Comparison of ENCODE assay signal across 21 cellular contexts in the genomic region with DNA sequence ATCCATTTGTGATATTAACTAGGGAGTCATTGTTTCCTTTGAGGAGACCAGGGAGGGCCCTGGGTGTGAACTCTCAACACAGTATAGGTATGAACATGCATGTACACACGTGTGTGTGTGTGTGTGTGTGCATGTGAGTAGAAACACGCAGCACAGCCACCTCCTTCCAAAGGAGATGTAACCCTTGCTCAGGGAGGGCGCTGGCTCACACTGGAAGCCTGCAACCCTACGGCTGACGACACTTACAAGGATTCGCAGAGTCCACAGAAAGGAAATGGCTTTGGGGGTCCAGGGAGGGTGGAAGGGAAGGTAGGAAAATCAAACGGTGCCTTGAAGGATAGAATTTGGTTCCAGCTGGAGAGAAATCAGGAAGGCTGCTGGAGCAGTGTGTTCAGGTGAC. TPM values are rescaled to one million over a fixed set of nuclear protein-coding genes. Genes with fewer than 3 reads are reported as not detected.
DNase-seq lines count a peak whose midpoint lies in the region; ATAC-seq, FAIRE-seq and TF ChIP-seq lines count a peak whose summit lies in the region.
"Had no signal": no experiment of that assay in that cellular context is flagged by ENCODE, and none has a peak within 500 bp of the region (broad histone marks: within the 10 kb centered on the region; RNA-seq: fewer than 3 reads in every experiment).

No MANE protein-coding gene starts in this region.

- H3K4me3 Mint-ChIP-seq in progenitor cell of endocrine pancreas (ENCODE audit: low read depth) (no peak overlapping the region), WTC11 (no peak overlapping the region)
- H3K4me3 Mint-ChIP-seq: CD14-positive monocyte; CD8-positive, alpha-beta T cell; H9 had no signal

- H3K36me3 Mint-ChIP-seq in progenitor cell of endocrine pancreas (ENCODE audit: insufficient read depth) (peaks cover 11% of the 10 kb centered on the region), WTC11 (peaks cover 76% of the 10 kb centered on the region)
- H3K36me3 Mint-ChIP-seq: CD8-positive, alpha-beta T cell had no signal

- no peak for TF ChIP-seq EP300 in K562 (IDR thresholded peaks at IDR 0.05; ENCODE audit: low read length)

- H3K4me1 Mint-ChIP-seq in progenitor cell of endocrine pancreas (ENCODE audit: low read depth) (peaks cover 10% of the 10 kb centered on the region), WTC11 (no peaks in the 10 kb centered on the region)
- H3K4me1 Mint-ChIP-seq: CD14-positive monocyte had no signal

- H3K4me3 ChIP-seq in K562 = no peak overlapping the region
- H3K4me3 ChIP-seq: A549 had no signal

- H3K79me2 ChIP-seq in K562 (ENCODE audit: control insufficient read depth, insufficient read depth, low read length) = no peaks in the 10 kb centered on the region

- POLR2A ChIA-PET in K562 (lab: Yijun Ruan, JAX) = no interaction called here
- POLR2A ChIA-PET in WTC11 (lab: Charles Lee) = no interaction called here

- ATAC-seq in left cardiac atrium = no peak
- ATAC-seq in K562 = no peak
- ATAC-seq in WTC11 = no peak
- ATAC-seq: A549; CD8-positive, alpha-beta T cell had no signal

- peak; percentile 39 for DNase-seq in cardiac septum (ENCODE audit: low spot score)
- DNase-seq in left cardiac atrium = no peak
- no peak for DNase-seq in K562 (ENCODE audit: extremely low read depth in 1 of 4, low spot score in 3 of 4)
- no peak for DNase-seq in progenitor cell of endocrine pancreas (ENCODE audit: low spot score, unreplicated experiment)
- DNase-seq in Kasumi-1 (lab: John Stamatoyannopoulos, UW) = no peak
- DNase-seq in WTC11 (ENCODE audit: low spot score) = no peak
- no peak for DNase-seq in HK-2 (ENCODE audit: unreplicated experiment)
- DNase-seq: BE2C; CD8-positive, alpha-beta T cell; COR-L47; DMS153; DMS79 treated with DMSO at 0.1 percent for 48 hours; EL; GOT3; H9 had no signal

- H3K9me1 ChIP-seq in K562 (ENCODE audit: control insufficient read depth, insufficient read depth, low read length) = peaks cover 5% of the 10 kb centered on the region

- H3K9me3 Mint-ChIP-seq in progenitor cell of endocrine pancreas (ENCODE audit: low read depth) (no peaks in the 10 kb centered on the region), WTC11 (no peaks in the 10 kb centered on the region)
- H3K9me3 Mint-ChIP-seq: CD14-positive monocyte; CD8-positive, alpha-beta T cell; H9 had no signal

- TF ChIP-seq RAD21 in K562 (CRISPR knock-in tag; conservative IDR thresholded peaks at IDR 0.05 in 1 of 2, IDR thresholded peaks at IDR 0.05 in 1 of 2) = no peak

- no TSS peak for BruUV-seq in K562 (replicated peaks; lab: Mats Ljungman, UMichigan)

- no peaks in the 10 kb centered on the region for H3K27me3 ChIP-seq in K562 (ENCODE audit: control insufficient read depth in 2 of 2, insufficient read depth in 2 of 2, low read length in 2 of 2)
- H3K27me3 ChIP-seq: BE2C had no signal

- 84% methylated on average over 7 of the region's 7 CpGs for WGBS in K562 (ENCODE audit: insufficient coverage, low coverage, missing lambda C conversion rate)

- H3K27ac Mint-ChIP-seq in progenitor cell of endocrine pancreas = peak overlapping the region; percentile 17
- H3K27ac Mint-ChIP-seq in WTC11 = no peak overlapping the region
- H3K27ac Mint-ChIP-seq: CD14-positive monocyte; CD8-positive, alpha-beta T cell; H9 had no signal

- intact Hi-C loops in cardiac septum (cut with DNase I) = loop anchor here (5.0 kb wide), 1 partner anchor 823 kb away; no protein-coding TSS in a partner anchor
- intact Hi-C loops in left cardiac atrium (cut with DNase I) = no loop called here
- intact Hi-C loops in K562 (cut with micrococcal nuclease) = no loop called here

- TF ChIP-seq POLR2A in K562 (conservative IDR thresholded peaks at IDR 0.05) = no peak

- H2AFZ ChIP-seq in K562 (ENCODE audit: low read depth, low read length) = no peak overlapping the region

- peaks cover 7 to 9% of the 10 kb centered on the region in 2 experiments; a peak in 3 of 5 replicates for H3K4me1 ChIP-seq in K562 (replicated peaks in 1 of 2; ENCODE audit: control insufficient read depth in 2 of 2, insufficient read depth in 2 of 2, low read length in 2 of 2)
- H3K4me1 ChIP-seq: BE2C had no signal

- H3K4me2 ChIP-seq in K562 (ENCODE audit: insufficient read depth, low read length) = no peak overlapping the region
- H3K4me2 ChIP-seq: A549 had no signal

- FAIRE-seq in K562 (lab: Jason Lieb, UNC) = no peak
- FAIRE-seq: A549, D721Med, G401.6, GM12891 had no signal

- H3K9me3 ChIP-seq in K562 (replicated peaks; ENCODE audit: control insufficient read depth, insufficient read depth, low read depth, low read length) = no peaks in the 10 kb centered on the region
- H3K9me3 ChIP-seq: A549, BE2C had no signal

- H3K9ac ChIP-seq in K562 (ENCODE audit: insufficient read depth in 1 of 2, low read depth in 2 of 2, low read length in 2 of 2) = no peak overlapping the region

- H3K27me3 Mint-ChIP-seq in progenitor cell of endocrine pancreas = no peaks in the 10 kb centered on the region
- no peaks in the 10 kb centered on the region for H3K27me3 Mint-ChIP-seq in WTC11 (ENCODE audit: low read depth)

- in situ Hi-C loops in K562 (cut with MboI) = no loop called here

- CTCF ChIA-PET in K562 (lab: Yijun Ruan, JAX; ENCODE audit: low intra/inter-chr PET ratio) (no interaction called here), WTC11 (lab: Charles Lee) (interaction anchor here (1.5 kb wide), 1 partner anchor 253 kb away, joined by 3 read pairs; no protein-coding TSS in a partner anchor)

- TF ChIP-seq CTCF in K562 (IDR thresholded peaks at IDR 0.05 in 2 of 3, conservative IDR thresholded peaks at IDR 0.05 in 1 of 3; ENCODE audit: insufficient read depth in 2 of 3, low read depth in 1 of 3, low read length in 3 of 3) (no peak), progenitor cell of endocrine pancreas (IDR thresholded peaks at IDR 0.05; ENCODE audit: unreplicated experiment) (no peak), WTC11 (IDR thresholded peaks at IDR 0.05) (no peak)

- peaks cover 90% of the 10 kb centered on the region; the same call in 2 of the 3 replicates for H3K36me3 ChIP-seq in K562 (ENCODE audit: control insufficient read depth, insufficient read depth, low read length)

- no peak overlapping the region for H3K27ac ChIP-seq in K562 (ENCODE audit: extremely low read depth, low read depth, low read length)
- H3K27ac ChIP-seq: HL-60 had no signal

- peaks cover 5% of the 10 kb centered on the region; the same call in 1 of the 2 replicates for H4K20me1 ChIP-seq in K562 (replicated peaks; ENCODE audit: control insufficient read depth, insufficient read depth, low read length)

TF ChIP-seq in K562, 482 proteins besides CTCF, POLR2A, EP300 and RAD21 (continues in another document):
- TF ChIP-seq ZC3H8 (IDR thresholded peaks at IDR 0.05) (no peak), SUPT5H (IDR thresholded peaks at IDR 0.05) (0 out of 2 replicates have a peak, but pooled peaks have one; percentile 12), NONO (IDR thresholded peaks at IDR 0.05; ENCODE audit: low read depth in 2 of 2, low read length in 1 of 2) (no peak)

RNA-seq across cellular contexts. Expression of gene TRIP13, which starts 21.9 kb away (rescaled TPM):
- total RNA-seq in cardiac septum (0.57 TPM), left cardiac atrium (1 to 10 TPM in 1 of 2 donors, under 1 TPM in 1; 0.88 to 1.1 TPM), K562 (2014; rRNA removed) (48.2 and 68.7 TPM in 2 replicates), K562 (2014; rRNA removed; fragmentation: Illumina TruSeq; extraction: Trizol) (55.2 and 56.8 TPM in 2 replicates), K562 (2015; rRNA removed; fragmentation: Illumina TruSeq; extraction: Trizol) (45.1 and 50.8 TPM in 2 replicates), K562 (2021) (50.0 and 53.2 TPM in 2 replicates), progenitor cell of endocrine pancreas (11.9 and 13.5 TPM in 2 replicates), WTC11 (2021) (31.4 to 35.0 TPM (median 33.7 TPM) in 3 replicates)
- 80.8 and 99.7 TPM in 2 replicates for total RNA-seq in K562 (2011; cell fraction: chromatin; rRNA removed; ENCODE audit: low replicate concordance)
- total RNA-seq in K562 (2011; cell fraction: nucleolus; rRNA removed) = 42.2 and 50.7 TPM in 2 replicates
- total RNA-seq in K562 (2011; cell fraction: nucleoplasm; rRNA removed) = 38.0 and 41.1 TPM in 2 replicates
- polyA plus RNA-seq in K562 (2011; rRNA removed) (93.2 and 116 TPM in 2 replicates), K562 (2014; fragmentation: Illumina TruSeq; extraction: Trizol) (62.6 and 73.0 TPM in 2 replicates), K562 (2014; fragmentation: Nextera tagmentation; extraction: Ambion mirVana) (10 to 100 TPM; 24.1 to 28.9 TPM), K562 (2014; rRNA removed) (65.2 and 73.4 TPM in 2 replicates)
- polyA plus RNA-seq in K562 (2011; cell fraction: cytosol; rRNA removed) = 35.6 and 39.2 TPM in 2 replicates
- polyA plus RNA-seq in K562 (2011; cell fraction: nucleus; rRNA removed) = 107 and 115 TPM in 2 replicates
- 39.7 and 46.2 TPM in 2 replicates for polyA plus RNA-seq in K562 (2012)
- 74.7 and 79.6 TPM in 2 replicates for polyA minus RNA-seq in K562 (2011; rRNA and poly(A)+ RNA removed)
- polyA minus RNA-seq in K562 (2011; cell fraction: cytosol; rRNA and poly(A)+ RNA removed) = 37.0 and 47.0 TPM in 2 replicates
- polyA minus RNA-seq in K562 (2011; cell fraction: nucleus; rRNA and poly(A)+ RNA removed) = 20.7 and 35.1 TPM in 2 replicates

RNA-seq across cellular contexts. Expression of gene BRD9, which starts 22.0 kb away (rescaled TPM):
- total RNA-seq in cardiac septum (25.9 TPM), left cardiac atrium (10 to 100 TPM; 26.8 to 39.3 TPM), K562 (2014; rRNA removed) (52.8 and 58.5 TPM in 2 replicates), K562 (2014; rRNA removed; fragmentation: Illumina TruSeq; extraction: Trizol) (37.9 and 39.5 TPM in 2 replicates), K562 (2015; rRNA removed; fragmentation: Illumina TruSeq; extraction: Trizol) (43.1 and 44.9 TPM in 2 replicates), K562 (2021) (62.3 and 68.7 TPM in 2 replicates), progenitor cell of endocrine pancreas (69.0 and 69.2 TPM in 2 replicates), WTC11 (2021) (50.5 to 55.6 TPM (median 50.9 TPM) in 3 replicates)
- total RNA-seq in K562 (2011; cell fraction: chromatin; rRNA removed; ENCODE audit: low replicate concordance) = 217 and 274 TPM in 2 replicates
- total RNA-seq in K562 (2011; cell fraction: nucleolus; rRNA removed) = 94.6 and 102 TPM in 2 replicates
- total RNA-seq in K562 (2011; cell fraction: nucleoplasm; rRNA removed) = 114 and 119 TPM in 2 replicates
- polyA plus RNA-seq in K562 (2011; rRNA removed) (17.3 and 18.0 TPM in 2 replicates), K562 (2014; fragmentation: Illumina TruSeq; extraction: Trizol) (49.7 and 54.7 TPM in 2 replicates), K562 (2014; fragmentation: Nextera tagmentation; extraction: Ambion mirVana) (1 to 10 TPM; 2.4 to 3.7 TPM), K562 (2014; rRNA removed) (51.8 and 56.4 TPM in 2 replicates)
- 14.1 and 18.3 TPM in 2 replicates for polyA plus RNA-seq in K562 (2011; cell fraction: cytosol; rRNA removed)
- 96.2 and 143 TPM in 2 replicates for polyA plus RNA-seq in K562 (2011; cell fraction: nucleus; rRNA removed)
- polyA plus RNA-seq in K562 (2012) = 36.5 and 41.6 TPM in 2 replicates
- 23.4 and 26.6 TPM in 2 replicates for polyA minus RNA-seq in K562 (2011; rRNA and poly(A)+ RNA removed)
- 16.0 and 18.9 TPM in 2 replicates for polyA minus RNA-seq in K562 (2011; cell fraction: cytosol; rRNA and poly(A)+ RNA removed)
- polyA minus RNA-seq in K562 (2011; cell fraction: nucleus; rRNA and poly(A)+ RNA removed) = 54.1 and 62.2 TPM in 2 replicates
